In genomic region chr7:153301908-153302307, GRCh38 we compare ENCODE assay signal across 30 cellular contexts.
"Had no signal": no experiment of that assay in that cellular context is flagged by ENCODE, and none has a peak within 500 bp of the region (broad histone marks: within the 10 kb centered on the region; RNA-seq: fewer than 3 reads in every experiment).

No MANE protein-coding gene starts in this region.

- ATAC-seq: activated CD8-positive, alpha-beta T cell treated with anti-CD3 and anti-CD28 coated beads, Interleukin-2, amount 10 ng/mL, durations not matched to agents 7 days and 5 days; K562; Panc1 had no signal

- H3K27me3 ChIP-seq: SJCRH30 had no signal

- DNase-seq: activated CD4-positive, alpha-beta T cell treated with anti-CD3 and anti-CD28 coated beads, Interleukin-2, amount 10 ng/mL, durations not matched to agents 24 days and 14 days; activated CD4-positive, alpha-beta T cell treated with anti-CD3 and anti-CD28 coated beads, Interleukin-2, amount 50 U/mL, for 4 hours; activated CD8-positive, alpha-beta T cell treated with anti-CD3 and anti-CD28 coated beads, Interleukin-2, amount 10 ng/mL, durations not matched to agents 7 days and 5 days; activated gamma-delta T cell; activated naive CD4-positive, alpha-beta T cell treated with Interleukin-2 at 50 U/mL for 16 hours; activated naive CD8-positive, alpha-beta T cell treated with anti-CD3 and anti-CD28 coated beads, Interleukin-2, amount 10 ng/mL, durations not matched to agents 7 days and 5 days; activated T-cell treated with anti-CD3 and anti-CD28 coated beads, Interleukin-2, amount 50 U/mL, for 24 hours; anterior cingulate cortex; IMR-90; NCI-H1092 treated with DMSO at 0.1 percent for 48 hours; NCI-H1417; NCI-H1694; NCI-H1930; NCI-H2081 treated with DMSO at 0.1 percent for 48 hours; NCI-H2171 treated with DMSO at 0.1 percent for 48 hours; NCI-H2227 treated with DMSO at 0.1 percent for 48 hours; NCI-H446; NCI-H510A treated with DMSO at 0.1 percent for 48 hours; NCI-H526 treated with DMSO at 0.1 percent for 48 hours; NCI-H774; SHP77; SJCRH30; SK-N-SH had no signal

- H3K4me2 ChIP-seq: SK-N-SH had no signal

- H3K27ac ChIP-seq: SJCRH30 had no signal

- H3K4me3 Mint-ChIP-seq: activated CD4-positive, alpha-beta T cell treated with anti-CD3 and anti-CD28 coated beads, Interleukin-2, amount 10 ng/mL, durations not matched to agents 24 days and 14 days; activated CD8-positive, alpha-beta T cell treated with anti-CD3 and anti-CD28 coated beads, Interleukin-2, amount 10 ng/mL, durations not matched to agents 7 days and 5 days; activated naive CD4-positive, alpha-beta T cell treated with anti-CD3 and anti-CD28 coated beads, Interleukin-2, amount 50 U/mL, for 24 hours; activated naive CD8-positive, alpha-beta T cell treated with anti-CD3 and anti-CD28 coated beads, Interleukin-2, amount 10 ng/mL, durations not matched to agents 7 days and 5 days; activated T-cell treated with anti-CD3 and anti-CD28 coated beads, Interleukin-2, amount 50 U/mL, for 24 hours; T-helper 1 cell treated with Interleukin-12 subunit alpha and Interleukin-12 subunit beta and Interleukin-4 antibody, amounts not matched to agents 30 μg/mL and 1 μg/mL, for 36 hours; T-helper 2 cell treated with Interferon-gamma antibody and Interleukin-4, amounts not matched to agents 5 μg/mL and 100 μg/mL, for 36 hours had no signal

- H3K9ac ChIP-seq: SK-N-SH had no signal

- H3K4me1 ChIP-seq: SJCRH30 had no signal

- H3K36me3 ChIP-seq: SJCRH30 had no signal

- H3K36me3 Mint-ChIP-seq: activated naive CD4-positive, alpha-beta T cell treated with anti-CD3 and anti-CD28 coated beads, Interleukin-2, amount 50 U/mL, for 24 hours; activated naive CD8-positive, alpha-beta T cell treated with anti-CD3 and anti-CD28 coated beads, Interleukin-2, amount 10 ng/mL, durations not matched to agents 7 days and 5 days; brain had no signal

- H3K9me3 ChIP-seq: SJCRH30 had no signal

- H3K4me3 ChIP-seq: K562, SJCRH30 had no signal

- H3K4me1 Mint-ChIP-seq: activated CD4-positive, alpha-beta T cell treated with anti-CD3 and anti-CD28 coated beads, Interleukin-2, amount 10 ng/mL, durations not matched to agents 24 days and 14 days; activated naive CD4-positive, alpha-beta T cell treated with anti-CD3 and anti-CD28 coated beads, Interleukin-2, amount 50 U/mL, for 24 hours; activated naive CD8-positive, alpha-beta T cell treated with anti-CD3 and anti-CD28 coated beads, Interleukin-2, amount 10 ng/mL, durations not matched to agents 7 days and 5 days had no signal

- H3K27me3 Mint-ChIP-seq: activated CD4-positive, alpha-beta T cell treated with anti-CD3 and anti-CD28 coated beads, Interleukin-2, amount 10 ng/mL, durations not matched to agents 24 days and 14 days; activated naive CD4-positive, alpha-beta T cell treated with anti-CD3 and anti-CD28 coated beads, Interleukin-2, amount 50 U/mL, for 24 hours; activated naive CD8-positive, alpha-beta T cell treated with anti-CD3 and anti-CD28 coated beads, Interleukin-2, amount 10 ng/mL, durations not matched to agents 7 days and 5 days; activated T-cell treated with anti-CD3 and anti-CD28 coated beads, Interleukin-2, amount 50 U/mL, for 24 hours had no signal

- H3K27ac Mint-ChIP-seq: activated CD4-positive, alpha-beta T cell treated with anti-CD3 and anti-CD28 coated beads, Interleukin-2, amount 10 ng/mL, durations not matched to agents 24 days and 14 days; activated CD8-positive, alpha-beta T cell treated with anti-CD3 and anti-CD28 coated beads, Interleukin-2, amount 10 ng/mL, durations not matched to agents 7 days and 5 days; activated naive CD4-positive, alpha-beta T cell treated with anti-CD3 and anti-CD28 coated beads, Interleukin-2, amount 50 U/mL, for 24 hours; activated naive CD8-positive, alpha-beta T cell treated with anti-CD3 and anti-CD28 coated beads, Interleukin-2, amount 10 ng/mL, durations not matched to agents 7 days and 5 days; activated T-cell treated with anti-CD3 and anti-CD28 coated beads, Interleukin-2, amount 50 U/mL, for 24 hours; activated T-helper 2 cell treated with anti-CD3 and anti-CD28 coated beads, Interferon-gamma antibody, Interleukin-2, Interleukin-4, amounts not matched to agents 10 μg/mL and 5 μg/mL and 100 μg/mL, durations not matched to agents 14 hours and 24 hours and 36 hours; T-helper 1 cell treated with Interleukin-12 subunit alpha and Interleukin-12 subunit beta and Interleukin-4 antibody, amounts not matched to agents 30 μg/mL and 1 μg/mL, for 36 hours; T-helper 2 cell treated with Interferon-gamma antibody and Interleukin-4, amounts not matched to agents 5 μg/mL and 100 μg/mL, for 36 hours had no signal
